In genomic region chr15:57224664-57225063, GRCh38 we compare ENCODE assay signal across 17 cellular contexts.
DNase-seq lines count a peak whose midpoint lies in the region; ATAC-seq, FAIRE-seq and TF ChIP-seq lines count a peak whose summit lies in the region.
"Had no signal": no experiment of that assay in that cellular context is flagged by ENCODE, and none has a peak within 500 bp of the region (broad histone marks: within the 10 kb centered on the region; RNA-seq: fewer than 3 reads in every experiment).

No MANE protein-coding gene starts in this region.

- intact Hi-C loops in activated CD4-positive, alpha-beta T cell treated with anti-CD3 and anti-CD28 coated beads for 36 hours (cut with DNase I, micrococcal nuclease) = no loop called here

- H3K4me1 Mint-ChIP-seq in activated CD4-positive, alpha-beta T cell treated with anti-CD3 and anti-CD28 coated beads for 36 hours = peaks cover 26% of the 10 kb centered on the region

- H3K27ac Mint-ChIP-seq in activated CD4-positive, alpha-beta T cell treated with anti-CD3 and anti-CD28 coated beads for 36 hours = no peak overlapping the region
- H3K27ac Mint-ChIP-seq: stimulated activated effector memory CD8-positive, alpha-beta T cell treated with anti-CD3 and anti-CD28 coated beads, Interleukin-12 subunit alpha, Interleukin-12 subunit beta, amount 100 ng/mL, for 72 hours had no signal

- H3K9me3 Mint-ChIP-seq in activated CD4-positive, alpha-beta T cell treated with anti-CD3 and anti-CD28 coated beads for 36 hours (ENCODE audit: low read depth) = no peaks in the 10 kb centered on the region
- H3K9me3 Mint-ChIP-seq: stimulated activated effector memory CD8-positive, alpha-beta T cell treated with anti-CD3 and anti-CD28 coated beads, Interleukin-12 subunit alpha, Interleukin-12 subunit beta, amount 100 ng/mL, for 72 hours had no signal

- no peak for ATAC-seq in activated CD4-positive, alpha-beta T cell treated with anti-CD3 and anti-CD28 coated beads for 36 hours
- ATAC-seq in GM18511 (IDR thresholded peaks at IDR 0.05; ENCODE audit: unreplicated experiment) = no peak
- ATAC-seq in HG03108 (IDR thresholded peaks at IDR 0.05; ENCODE audit: unreplicated experiment) = no peak
- ATAC-seq: activated CD4-positive, CD25-positive, alpha-beta regulatory T cell treated with anti-CD3 and anti-CD28 coated beads, Interleukin-2, amount 50 U/mL, for 24 hours; HCT116; stimulated activated effector memory CD8-positive, alpha-beta T cell treated with anti-CD3 and anti-CD28 coated beads, Interleukin-12 subunit alpha, Interleukin-12 subunit beta, amount 100 ng/mL, for 72 hours had no signal

- no peak for TF ChIP-seq CTCF in AG10803 (conservative IDR thresholded peaks at IDR 0.05; ENCODE audit: low read length)

- POLR2A ChIA-PET in activated CD4-positive, alpha-beta T cell treated with anti-CD3 and anti-CD28 coated beads for 36 hours (lab: Charles Lee) = no interaction called here

- no peak overlapping the region for H3K4me3 ChIP-seq in AG10803 (ENCODE audit: low read length)

- no peak for FAIRE-seq in HTR-8/SVneo (lab: Jason Lieb, UNC)

- DNase-seq in AG10803 (ENCODE audit: low read depth) = peak; percentile 79
- peak; percentile 8 for DNase-seq in HTR-8/SVneo (ENCODE audit: insufficient read length, low spot score)
- peak; percentile 64 for DNase-seq in amniotic epithelial cell (ENCODE audit: low read depth)
- peak; percentile 37 for DNase-seq in kidney glomerular epithelial cell (lab: John Stamatoyannopoulos, UW)
- DNase-seq in activated CD4-positive, alpha-beta T cell treated with anti-CD3 and anti-CD28 coated beads for 36 hours = no peak
- DNase-seq in Ammon's horn (ENCODE audit: low spot score) = no peak
- DNase-seq: activated T-cell treated with anti-CD3 and anti-CD28 coated beads for 4 hours; C1 segment of cervical spinal cord; foreskin melanocyte; retina; stimulated activated CD4-positive, alpha-beta T cell treated with anti-CD3 and anti-CD28 coated beads, Interleukin-4, amount 100 ng/mL, for 1 hour; SW 1271 had no signal

- H3K4me3 Mint-ChIP-seq in activated CD4-positive, alpha-beta T cell treated with anti-CD3 and anti-CD28 coated beads for 36 hours = no peak overlapping the region
- H3K4me3 Mint-ChIP-seq: stimulated activated effector memory CD8-positive, alpha-beta T cell treated with anti-CD3 and anti-CD28 coated beads, Interleukin-12 subunit alpha, Interleukin-12 subunit beta, amount 100 ng/mL, for 72 hours had no signal

- H3K27me3 Mint-ChIP-seq in activated CD4-positive, alpha-beta T cell treated with anti-CD3 and anti-CD28 coated beads for 36 hours = no peaks in the 10 kb centered on the region

- CTCF ChIA-PET in activated CD4-positive, alpha-beta T cell treated with anti-CD3 and anti-CD28 coated beads for 36 hours (lab: Charles Lee) = no interaction called here

- no peaks in the 10 kb centered on the region for H3K36me3 Mint-ChIP-seq in activated CD4-positive, alpha-beta T cell treated with anti-CD3 and anti-CD28 coated beads for 36 hours (ENCODE audit: low read depth)
- H3K36me3 Mint-ChIP-seq: stimulated activated effector memory CD8-positive, alpha-beta T cell treated with anti-CD3 and anti-CD28 coated beads, Interleukin-12 subunit alpha, Interleukin-12 subunit beta, amount 100 ng/mL, for 72 hours had no signal

Comparison
In these comparisons a context has a peak if more than half of its experiments do, and no peak if none do; other contexts are left out.
1. DNase-seq: peak in AG10803 (single experiment), HTR-8/SVneo (single experiment), amniotic epithelial cell (single experiment) and kidney glomerular epithelial cell (single experiment); none in activated CD4-positive, alpha-beta T cell treated with anti-CD3 and anti-CD28 coated beads for 36 hours (single experiment) and Ammon's horn (single experiment).